In genomic region chr6:127413123-127413522, GRCh38 we compare ENCODE assay signal across 8 cellular contexts. TPM values are rescaled to one million over a fixed set of nuclear protein-coding genes. Genes with fewer than 3 reads are reported as not detected.
DNase-seq lines count a peak whose midpoint lies in the region; ATAC-seq and TF ChIP-seq lines count a peak whose summit lies in the region.
"Not testable (repeated sequence)": the region's sequence is repeated elsewhere in the genome, so short reads cannot be mapped to it uniquely, and the experiment has no call there.

No MANE protein-coding gene starts in this region.

- not testable (repeated sequence) for H2AFZ ChIP-seq in PC-3 (ENCODE audit: low read length)

- BruUV-seq in Calu3 (replicated peaks; lab: Mats Ljungman, UMichigan); PC-3 (replicated peaks; lab: Mats Ljungman, UMichigan): not testable (repeated sequence)

- H3K4me3 ChIP-seq in PC-3 (ENCODE audit: low read length); lower lobe of right lung; transverse colon: not testable (repeated sequence)

- H3K4me2 ChIP-seq in PC-3 (ENCODE audit: low read length) = not testable (repeated sequence)

- H3K27me3 Mint-ChIP-seq in Calu3 (ENCODE audit: unreplicated experiment) = not testable (repeated sequence)

- in situ Hi-C loops in transverse colon (cut with MboI; ENCODE audit: low pct_ligation_motif_present in 1 of 4, low pct_unique_long_range_greater_than_20kb in 1 of 4, low sequenced_read_pairs in 3 of 4) = loop anchor here in 2 of 4 donors (10.0 to 25.0 kb wide), 2 partner anchors 98 to 101 kb away; no protein-coding TSS in a partner anchor

- not testable (repeated sequence) for H3K36me3 Mint-ChIP-seq in Calu3 (ENCODE audit: insufficient read depth, unreplicated experiment)

- not testable (repeated sequence) for ATAC-seq in PC-3, lower lobe of right lung

- TF ChIP-seq EP300 in transverse colon (IDR thresholded peaks at IDR 0.05; ENCODE audit: low read depth) = not testable (repeated sequence)

- TF ChIP-seq CTCF in Calu3 (IDR thresholded peaks at IDR 0.05; ENCODE audit: unreplicated experiment); PC-3 (conservative IDR thresholded peaks at IDR 0.05; ENCODE audit: low read depth, low read length); lower lobe of right lung (IDR thresholded peaks at IDR 0.05); transverse colon (IDR thresholded peaks at IDR 0.05): not testable (repeated sequence)

- not testable (repeated sequence) for H3K27ac ChIP-seq in PC-3 (ENCODE audit: low read length); lower lobe of right lung; transverse colon

- CTCF ChIA-PET in Calu3 (lab: Charles Lee); PC-3 (lab: Charles Lee): not testable (repeated sequence)

- H3K4me1 ChIP-seq in PC-3 (ENCODE audit: insufficient read depth, low read length); lower lobe of right lung; transverse colon: not testable (repeated sequence)

- not testable (repeated sequence) for H3K4me3 Mint-ChIP-seq in Calu3 (ENCODE audit: low read depth, unreplicated experiment)

- POLR2A ChIA-PET in PC-3 (lab: Charles Lee; ENCODE audit: unreplicated experiment) = not testable (repeated sequence)

- H3K27ac Mint-ChIP-seq in Calu3 (ENCODE audit: unreplicated experiment) = not testable (repeated sequence)

- not testable (repeated sequence) for H4K20me1 ChIP-seq in PC-3 (ENCODE audit: low read length)

- intact Hi-C loops in Calu3 (cut with micrococcal nuclease; ENCODE audit: unreplicated experiment); PC-3 (cut with micrococcal nuclease); lower lobe of right lung (cut with DNase I): not testable (repeated sequence)
- intact Hi-C loops in transverse colon (cut with DNase I; ENCODE audit: low total_unique reads) = loop anchor here (10.0 kb wide), 1 partner anchor 48 kb away; no protein-coding TSS in a partner anchor

- not testable (repeated sequence) for H3K27me3 ChIP-seq in PC-3 (ENCODE audit: low read length); lower lobe of right lung (ENCODE audit: low read depth); transverse colon

- not testable (repeated sequence) for H3K36me3 ChIP-seq in PC-3 (ENCODE audit: low read depth, low read length); lower lobe of right lung; transverse colon

- not testable (repeated sequence) for H3K4me1 Mint-ChIP-seq in Calu3 (ENCODE audit: low read depth, unreplicated experiment)

- DNase-seq in Calu3 = peak; percentile 9
- DNase-seq in HT-29 (ENCODE audit: low spot score) = peak; percentile 7
- peak; percentile 1 to 38 for DNase-seq in NCI-H526 (lab: John Stamatoyannopoulos, UW)
- peak; percentile 4 for DNase-seq in PC-3
- DNase-seq in amniotic epithelial cell (ENCODE audit: low read depth) = peak; percentile 7
- DNase-seq in glomerular visceral epithelial cell (ENCODE audit: extremely low spot score) = peak; percentile 6
- DNase-seq in lower lobe of right lung = peak; percentile 61
- peak; percentile 79 for DNase-seq in transverse colon

- WGBS in transverse colon (ENCODE audit: low coverage in 1 of 2), 2 donors = 51% methylated on average over 3 of the region's 4 CpGs; no CpG with 5 or more reads in 1 of the 2 donors

- not testable (repeated sequence) for H3K9me3 ChIP-seq in PC-3 (ENCODE audit: low read length); lower lobe of right lung; transverse colon

- not testable (repeated sequence) for H3K9me3 Mint-ChIP-seq in Calu3 (ENCODE audit: low read depth, unreplicated experiment)

- H3K9ac ChIP-seq in PC-3 (ENCODE audit: low read length) = not testable (repeated sequence)

- H3K79me2 ChIP-seq in PC-3 (ENCODE audit: low read length) = not testable (repeated sequence)

- TF ChIP-seq POLR2A in transverse colon (IDR thresholded peaks at IDR 0.05) = not testable (repeated sequence)

- not testable (repeated sequence) for H3K9me2 ChIP-seq in PC-3 (replicated peaks; ENCODE audit: low read length)

- H3F3A ChIP-seq in PC-3 (ENCODE audit: low read length, unreplicated experiment) = not testable (repeated sequence)

RNA-seq across cellular contexts. Expression of gene KIAA0408, which starts 46.1 kb away (rescaled TPM):
- total RNA-seq in Calu3 (2022) (0.31 and 0.91 TPM in 2 replicates), PC-3 (2014; rRNA removed) (0.04 TPM in 1 of 2 replicates, not detected in the other), lower lobe of right lung (55.1 TPM), transverse colon (1 to 10 TPM; 4.9 to 8.9 (median 7.3) TPM)
- not detected in 2 replicates for total RNA-seq in HT-29 (2014; rRNA removed; shearing (Covaris generic))

Comparison
In these comparisons a context has a peak if more than half of its experiments do, and no peak if none do; other contexts are left out.
1. DNase-seq: peak in every context shown above with its lines; median percentile 79 in transverse colon; 61 in lower lobe of right lung; 20 in NCI-H526; 9 in Calu3; 7 in HT-29; 7 in amniotic epithelial cell; 6 in glomerular visceral epithelial cell; 4 in PC-3.